ENCODE assay signal across 9 cellular contexts in genomic region chr5:177194278-177194677, GRCh38.
DNase-seq lines count a peak whose midpoint lies in the region; ATAC-seq, FAIRE-seq and TF ChIP-seq lines count a peak whose summit lies in the region.
"Had no signal": no experiment of that assay in that cellular context is flagged by ENCODE, and none has a peak within 500 bp of the region (broad histone marks: within the 10 kb centered on the region; RNA-seq: fewer than 3 reads in every experiment).

No MANE protein-coding gene starts in this region.

- no peaks in the 10 kb centered on the region for H3K9me3 Mint-ChIP-seq in endothelial cell (ENCODE audit: unreplicated experiment)
- no peaks in the 10 kb centered on the region for H3K9me3 Mint-ChIP-seq in effector memory CD8-positive, alpha-beta T cell
- H3K9me3 Mint-ChIP-seq: T-helper 1 cell treated with Interleukin-12 subunit alpha and Interleukin-12 subunit beta and Interleukin-4 antibody, amounts not matched to agents 30 μg/mL and 1 μg/mL, for 36 hours had no signal

- peaks cover 53% of the 10 kb centered on the region for H3K79me2 ChIP-seq in osteoblast (ENCODE audit: insufficient read depth, low read length)

- peak; percentile 96 for FAIRE-seq in RCC 7860 (lab: Jason Lieb, UNC)

- no peak overlapping the region for H3K4me2 ChIP-seq in osteoblast (ENCODE audit: insufficient read depth, low read length)

- peak overlapping the region; percentile 83 for H3K27ac ChIP-seq in osteoblast (ENCODE audit: low read depth, low read length)

- H3K4me3 Mint-ChIP-seq in endothelial cell (ENCODE audit: unreplicated experiment) = no peak overlapping the region
- H3K4me3 Mint-ChIP-seq in effector memory CD8-positive, alpha-beta T cell = no peak overlapping the region
- H3K4me3 Mint-ChIP-seq: T-helper 1 cell treated with Interleukin-12 subunit alpha and Interleukin-12 subunit beta and Interleukin-4 antibody, amounts not matched to agents 30 μg/mL and 1 μg/mL, for 36 hours had no signal

- no peaks in the 10 kb centered on the region for H3K9me3 ChIP-seq in osteoblast (ENCODE audit: low read depth, low read length)

- TF ChIP-seq CTCF in fibroblast of mammary gland (conservative IDR thresholded peaks at IDR 0.05; ENCODE audit: control insufficient read depth, insufficient read depth, low read depth, low read length) = no peak
- TF ChIP-seq CTCF in osteoblast (IDR thresholded peaks at IDR 0.05; ENCODE audit: extremely low read depth, low read depth, low read length) = no peak
- TF ChIP-seq CTCF in endothelial cell (IDR thresholded peaks at IDR 0.05; ENCODE audit: unreplicated experiment) = no peak

- no peaks in the 10 kb centered on the region for H3K4me1 Mint-ChIP-seq in endothelial cell (ENCODE audit: unreplicated experiment)
- H3K4me1 Mint-ChIP-seq in effector memory CD8-positive, alpha-beta T cell (ENCODE audit: low read depth in 2 of 2) = peaks cover 1 to 18% of the 10 kb centered on the region in 2 donors

- DNase-seq in ELF-1 (ENCODE audit: low read depth, low spot score) (peak; percentile 77), RCC 7860 (ENCODE audit: low spot score) (peak; percentile 99), fibroblast of mammary gland (ENCODE audit: low read depth) (peak; percentile 92), osteoblast (ENCODE audit: insufficient read length, low spot score, missing footprints) (peak; percentile 79), endothelial cell (ENCODE audit: low spot score) (no peak), NCI-H1417 (lab: John Stamatoyannopoulos, UW) (no peak)
- no peak for DNase-seq in effector memory CD8-positive, alpha-beta T cell

- H3K4me1 ChIP-seq in osteoblast (ENCODE audit: insufficient read depth, low read length) = peaks cover 14% of the 10 kb centered on the region

- peaks cover 20% of the 10 kb centered on the region for H3K36me3 Mint-ChIP-seq in endothelial cell (ENCODE audit: low read depth, unreplicated experiment)
- H3K36me3 Mint-ChIP-seq in effector memory CD8-positive, alpha-beta T cell (ENCODE audit: insufficient read depth) = peaks cover 61% of the 10 kb centered on the region

- no peaks in the 10 kb centered on the region for H3K27me3 ChIP-seq in osteoblast (ENCODE audit: insufficient read depth, low read length)

- no peak overlapping the region for H3K27ac Mint-ChIP-seq in endothelial cell (ENCODE audit: unreplicated experiment)
- H3K27ac Mint-ChIP-seq in effector memory CD8-positive, alpha-beta T cell = no peak overlapping the region
- H3K27ac Mint-ChIP-seq: T-helper 1 cell treated with Interleukin-12 subunit alpha and Interleukin-12 subunit beta and Interleukin-4 antibody, amounts not matched to agents 30 μg/mL and 1 μg/mL, for 36 hours had no signal

- H3K4me3 ChIP-seq in fibroblast of mammary gland (ENCODE audit: control insufficient read depth, low read depth, low read length) = no peak overlapping the region
- no peak overlapping the region for H3K4me3 ChIP-seq in osteoblast (ENCODE audit: insufficient read depth, low read length)

- H3K36me3 ChIP-seq in osteoblast (ENCODE audit: insufficient read depth, low read length) = peaks cover 48% of the 10 kb centered on the region

- H4K20me1 ChIP-seq in osteoblast (ENCODE audit: insufficient read depth, low read length) = peaks cover 9% of the 10 kb centered on the region

- no peak for ATAC-seq in effector memory CD8-positive, alpha-beta T cell (replicated peaks)
- no peak for ATAC-seq in GM18870 (IDR thresholded peaks at IDR 0.05; ENCODE audit: unreplicated experiment)

- no peak overlapping the region for H2AFZ ChIP-seq in osteoblast (ENCODE audit: low read length)

- H3K27me3 Mint-ChIP-seq in endothelial cell (ENCODE audit: unreplicated experiment) = no peaks in the 10 kb centered on the region
- H3K27me3 Mint-ChIP-seq in effector memory CD8-positive, alpha-beta T cell = no peaks in the 10 kb centered on the region

Comparison
In these comparisons a context has a peak if more than half of its experiments do, and no peak if none do; other contexts are left out.
1. DNase-seq: peak in ELF-1 (single experiment), RCC 7860 (single experiment), fibroblast of mammary gland (single experiment) and osteoblast (single experiment); none in endothelial cell (single experiment), effector memory CD8-positive, alpha-beta T cell (0 of 3) and NCI-H1417 (0 of 3).